In genomic region chr1:44705938-44706337, GRCh38 we compare ENCODE assay signal across 27 cellular contexts. TPM values are rescaled to one million over a fixed set of nuclear protein-coding genes. Genes with fewer than 3 reads are reported as not detected.
DNase-seq lines count a peak whose midpoint lies in the region; ATAC-seq, FAIRE-seq and TF ChIP-seq lines count a peak whose summit lies in the region.
"Had no signal": no experiment of that assay in that cellular context is flagged by ENCODE, and none has a peak within 500 bp of the region (broad histone marks: within the 10 kb centered on the region; RNA-seq: fewer than 3 reads in every experiment).

No MANE protein-coding gene starts in this region.

- 88% methylated on average over 2 of the region's 2 CpGs for whole genome bisulfite sequencing in A549 (ENCODE audit: missing lambda C conversion rate)

- H3K27ac ChIP-seq in A549 (peak overlapping the region; percentile 84 to 93), kidney (ENCODE audit: low read depth in 2 of 2, low read length in 2 of 2) (no peak overlapping the region)
- H3K27ac ChIP-seq: Peyer's patch, SK-N-MC had no signal

- no peak overlapping the region for H3K4me3 Mint-ChIP-seq in activated naive CD4-positive, alpha-beta T cell treated with anti-CD3 and anti-CD28 coated beads for 36 hours

- no peaks in the 10 kb centered on the region for H3K9me3 Mint-ChIP-seq in activated naive CD4-positive, alpha-beta T cell treated with anti-CD3 and anti-CD28 coated beads for 36 hours

- CTCF ChIA-PET in A549 (lab: Yijun Ruan, JAX), result interaction anchor here (1.2 to 3.6 kb wide), 3 partner anchors 9 to 53 kb away, joined by 4 to 12 read pairs (median 12); no protein-coding TSS in a partner anchor
- CTCF ChIA-PET in activated naive CD4-positive, alpha-beta T cell treated with anti-CD3 and anti-CD28 coated beads for 36 hours (lab: Charles Lee), result interaction anchor here (1.3 to 1.8 kb wide), 3 partner anchors 9 to 25 kb away, joined by 3 to 6 read pairs (median 3); partner anchors contain the start of gene RNU5D-1

- no peak for TF ChIP-seq RAD21 in A549 (conservative IDR thresholded peaks at IDR 0.05 in 1 of 2, IDR thresholded peaks at IDR 0.05 in 1 of 2)

- no peak for FAIRE-seq in A549 (lab: Jason Lieb, UNC)
- FAIRE-seq in kidney (lab: Jason Lieb, UNC), result no peak
- FAIRE-seq: GM12891 had no signal

- TF ChIP-seq CTCF in A549 (IDR thresholded peaks at IDR 0.05) (no peak), kidney (IDR thresholded peaks at IDR 0.05; ENCODE audit: borderline replicate concordance, extremely low read depth, insufficient read depth) (no peak)

- H3K4me2 ChIP-seq in A549, result no peak overlapping the region

- peaks cover 38% of the 10 kb centered on the region for H3K4me1 ChIP-seq in A549
- H3K4me1 ChIP-seq in kidney (ENCODE audit: control insufficient read depth in 1 of 2, insufficient read depth in 1 of 2, low read depth in 1 of 2, low read length in 2 of 2), result no peaks in the 10 kb centered on the region

- no peak for TF ChIP-seq POLR2A in A549 (IDR thresholded peaks at IDR 0.05; ENCODE audit: low read length)

- POLR2A ChIA-PET in A549 (lab: Yijun Ruan, JAX), result interaction anchor here (3.8 kb wide), 1 partner anchor 16 kb away, joined by 27 read pairs; no protein-coding TSS in a partner anchor

- H3K4me3 ChIP-seq in A549 (no peak overlapping the region), kidney (ENCODE audit: low read length in 2 of 2) (no peak overlapping the region)
- H3K4me3 ChIP-seq: MG63, Peyer's patch, SK-N-MC had no signal

- intact Hi-C loops in kidney (cut with DNase I), result no loop called here
- intact Hi-C loops in activated naive CD4-positive, alpha-beta T cell treated with anti-CD3 and anti-CD28 coated beads for 36 hours (cut with micrococcal nuclease), result no loop called here

- H3K36me3 ChIP-seq in kidney (ENCODE audit: control insufficient read depth in 1 of 2, insufficient read depth in 2 of 2, low read length in 2 of 2), result no peaks in the 10 kb centered on the region
- H3K36me3 ChIP-seq: MG63, Peyer's patch had no signal

- no peak for ATAC-seq in A549
- no peak for ATAC-seq in GM19395 (IDR thresholded peaks at IDR 0.05; ENCODE audit: unreplicated experiment)
- no peak for ATAC-seq in GM19328 (IDR thresholded peaks at IDR 0.05; ENCODE audit: unreplicated experiment)

- H3K4me1 Mint-ChIP-seq in activated naive CD4-positive, alpha-beta T cell treated with anti-CD3 and anti-CD28 coated beads for 36 hours (ENCODE audit: low read depth), result peaks cover 10% of the 10 kb centered on the region

- no peak overlapping the region for H3K27ac Mint-ChIP-seq in activated naive CD4-positive, alpha-beta T cell treated with anti-CD3 and anti-CD28 coated beads for 36 hours

- H3K36me3 Mint-ChIP-seq in activated naive CD4-positive, alpha-beta T cell treated with anti-CD3 and anti-CD28 coated beads for 36 hours (ENCODE audit: low read depth), result no peaks in the 10 kb centered on the region

- TF ChIP-seq EP300 in A549 (IDR thresholded peaks at IDR 0.05), result no peak

- H3K9me3 ChIP-seq in A549, result no peaks in the 10 kb centered on the region
- no peaks in the 10 kb centered on the region for H3K9me3 ChIP-seq in kidney (ENCODE audit: control insufficient read depth in 1 of 2, low read length in 2 of 2)
- H3K9me3 ChIP-seq: MG63, Peyer's patch had no signal

- peak; percentile 31 for DNase-seq in NCI-H2107 treated with DMSO at 0.1 percent for 48 hours (lab: John Stamatoyannopoulos, UW; ENCODE audit: unreplicated experiment)
- DNase-seq in NCI-H2107 (lab: John Stamatoyannopoulos, UW), result no peak
- DNase-seq in A549 (ENCODE audit: low read depth in 1 of 2, low spot score in 1 of 2), result no peak
- peak; percentile 61 for DNase-seq in NCI-H69 (lab: John Stamatoyannopoulos, UW)
- peak; percentile 17 for DNase-seq in kidney
- DNase-seq in activated naive CD4-positive, alpha-beta T cell treated with anti-CD3 and anti-CD28 coated beads for 36 hours, result no peak
- DNase-seq: 8988T, Calu3, DMS79 treated with DMSO at 0.1 percent for 48 hours, GF-D8, KBM-7, MG63, NCI-H1105 treated with DMSO at 0.1 percent for 48 hours, NCI-H1694, NCI-H2029 treated with DMSO at 0.1 percent for 48 hours, NCI-H446 treated with DMSO at 0.1 percent for 48 hours, NCI-H526, OCI-M1, SIG-M5 had no signal

- H3K9ac ChIP-seq in kidney (ENCODE audit: low read length in 2 of 2), result no peak overlapping the region

- no peaks in the 10 kb centered on the region for H3K27me3 Mint-ChIP-seq in activated naive CD4-positive, alpha-beta T cell treated with anti-CD3 and anti-CD28 coated beads for 36 hours (ENCODE audit: low read depth)

TF ChIP-seq in A549, 52 proteins besides CTCF, POLR2A, EP300 and RAD21:
- TF ChIP-seq JUN (IDR thresholded peaks at IDR 0.05) (no peak), CBX8 (IDR thresholded peaks at IDR 0.05) (no peak)

RNA-seq across cellular contexts. Expression of gene RNU5D-1, which starts 25.0 kb away (rescaled TPM):
- not detected in 2 replicates for polyA plus RNA-seq in A549 (2011; rRNA removed)
- not detected in 2 replicates for polyA plus RNA-seq in A549 (2012; cell fraction: cytosol; rRNA removed)
- polyA plus RNA-seq in A549 (2012; cell fraction: nucleus; rRNA removed), result not detected in 2 replicates
- not detected in 3 replicates for polyA plus RNA-seq in A549 (2017; fragmentation: RNase III; extraction: RNeasy Plus Mini Kit Qiagen cat#74134 plus additional on column Dnase treatment)
- polyA minus RNA-seq in A549 (2011; rRNA and poly(A)+ RNA removed), result under 0.01 TPM in 2 replicates
- not detected for total RNA-seq in kidney
- not detected for polyA plus RNA-seq in kidney (ENCODE audit: insufficient read depth, low read depth, low replicate concordance)
- total RNA-seq in activated naive CD4-positive, alpha-beta T cell treated with anti-CD3 and anti-CD28 coated beads for 36 hours, result not detected
- total RNA-seq: Calu3, H4, HT1080, Peyer's patch had no signal
- polyA plus RNA-seq: BJ had no signal

RNA-seq across cellular contexts. Expression of gene ARMH1, which starts 31.4 kb away (rescaled TPM):
- polyA plus RNA-seq in A549 (2011; rRNA removed) (2.7 TPM in 2 replicates), A549 (2017; fragmentation: RNase III; extraction: RNeasy Plus Mini Kit Qiagen cat#74134 plus additional on column Dnase treatment) (1.3 to 2.4 TPM (median 1.7 TPM) in 3 replicates), kidney (ENCODE audit: insufficient read depth, low read depth, low replicate concordance) (3.4 TPM)
- polyA plus RNA-seq in A549 (2012; cell fraction: cytosol; rRNA removed), result 0.61 and 0.66 TPM in 2 replicates
- 9.4 and 11.0 TPM in 2 replicates for polyA plus RNA-seq in A549 (2012; cell fraction: nucleus; rRNA removed)
- polyA minus RNA-seq in A549 (2011; rRNA and poly(A)+ RNA removed), result 1.1 and 1.9 TPM in 2 replicates
- total RNA-seq in kidney, result 3.9 TPM
- total RNA-seq in activated naive CD4-positive, alpha-beta T cell treated with anti-CD3 and anti-CD28 coated beads for 36 hours, result 100 to 1,000 TPM; 143 to 155 TPM
- total RNA-seq: H4, HT1080 had no signal

RNA-seq across cellular contexts. Expression of gene TMEM53, which starts 31.7 kb away (rescaled TPM):
- 6.2 and 8.9 TPM in 2 replicates for polyA plus RNA-seq in A549 (2011; rRNA removed)
- polyA plus RNA-seq in A549 (2012; cell fraction: cytosol; rRNA removed), result 12.8 and 15.4 TPM in 2 replicates
- 12.0 and 12.3 TPM in 2 replicates for polyA plus RNA-seq in A549 (2012; cell fraction: nucleus; rRNA removed)
- 4.8 to 8.9 TPM (median 8.0 TPM) in 3 replicates for polyA plus RNA-seq in A549 (2017; fragmentation: RNase III; extraction: RNeasy Plus Mini Kit Qiagen cat#74134 plus additional on column Dnase treatment)
- polyA minus RNA-seq in A549 (2011; rRNA and poly(A)+ RNA removed), result 13.4 and 14.0 TPM in 2 replicates
- 16.4 TPM for total RNA-seq in kidney
- 45.0 TPM for polyA plus RNA-seq in kidney (ENCODE audit: insufficient read depth, low read depth, low replicate concordance)
- 1 to 10 TPM; 4.5 to 4.9 TPM for total RNA-seq in activated naive CD4-positive, alpha-beta T cell treated with anti-CD3 and anti-CD28 coated beads for 36 hours

RNA-seq across cellular contexts. Expression of gene KIF2C, which starts 33.7 kb away (rescaled TPM):
- 32.8 and 40.5 TPM in 2 replicates for polyA plus RNA-seq in A549 (2011; rRNA removed)
- 29.0 and 29.4 TPM in 2 replicates for polyA plus RNA-seq in A549 (2012; cell fraction: cytosol; rRNA removed)
- polyA plus RNA-seq in A549 (2012; cell fraction: nucleus; rRNA removed), result 43.0 and 58.2 TPM in 2 replicates
- polyA plus RNA-seq in A549 (2017; fragmentation: RNase III; extraction: RNeasy Plus Mini Kit Qiagen cat#74134 plus additional on column Dnase treatment), result 25.7 to 30.0 TPM (median 26.9 TPM) in 3 replicates
- polyA minus RNA-seq in A549 (2011; rRNA and poly(A)+ RNA removed), result 32.1 and 34.1 TPM in 2 replicates
- 1.4 TPM for total RNA-seq in kidney
- 0.47 TPM for polyA plus RNA-seq in kidney (ENCODE audit: insufficient read depth, low read depth, low replicate concordance)
- 100 to 1,000 TPM; 147 to 154 TPM for total RNA-seq in activated naive CD4-positive, alpha-beta T cell treated with anti-CD3 and anti-CD28 coated beads for 36 hours

Comparison
In these comparisons a context has a peak if more than half of its experiments do, and no peak if none do; other contexts are left out.
1. DNase-seq: peak in NCI-H2107 treated with DMSO at 0.1 percent for 48 hours (single experiment), NCI-H69 (single experiment) and kidney (single experiment); none in NCI-H2107 (single experiment), A549 (0 of 2) and activated naive CD4-positive, alpha-beta T cell treated with anti-CD3 and anti-CD28 coated beads for 36 hours (single experiment).
2. H3K27ac ChIP-seq: peak in A549 (2 of 2); none in kidney (0 of 2).
3. RNA of gene ARMH1, which starts 31.4 kb away (total RNA-seq): 143 to 155 TPM in activated naive CD4-positive, alpha-beta T cell treated with anti-CD3 and anti-CD28 coated beads for 36 hours; 3.9 TPM in kidney (single experiment); every median in the first group is over 10 times any median in the second.